ENCODE assay signal across 36 cellular contexts in genomic region chr4:158572608-158573007, GRCh38. TPM values are rescaled to one million over a fixed set of nuclear protein-coding genes. Genes with fewer than 3 reads are reported as not detected.
"Had no signal": no experiment of that assay in that cellular context is flagged by ENCODE, and none has a peak within 500 bp of the region (broad histone marks: within the 10 kb centered on the region; RNA-seq: fewer than 3 reads in every experiment).

No MANE protein-coding gene starts in this region.

- H3K4me3 ChIP-seq: adrenal gland, body of pancreas, esophagus muscularis mucosa, gastroesophageal sphincter, heart right ventricle had no signal

- FAIRE-seq: colon had no signal

- H3K9me3 Mint-ChIP-seq: activated B cell treated with CpG ODN at 0.5 μM for 24 hours; activated CD8-positive, alpha-beta T cell treated with anti-CD3 and anti-CD28 coated beads for 36 hours; activated naive CD4-positive, alpha-beta T cell treated with anti-CD3 and anti-CD28 coated beads for 36 hours; activated naive CD4-positive, alpha-beta T cell treated with anti-CD3 and anti-CD28 coated beads, Interleukin-2, amount 50 U/mL, for 24 hours; activated naive CD8-positive, alpha-beta T cell treated with anti-CD3 and anti-CD28 coated beads for 36 hours; activated naive CD8-positive, alpha-beta T cell treated with anti-CD3 and anti-CD28 coated beads, Interleukin-2, amount 50 U/mL, for 24 hours; activated T-helper 1 cell treated with anti-CD3 and anti-CD28 coated beads, Interleukin-12 subunit alpha, Interleukin-12 subunit beta, Interleukin-2, Interleukin-4 antibody, amounts not matched to agents 30 ng/mL and 10 ng/mL and 1 ng/mL, durations not matched to agents 14 hours and 24 hours and 36 hours; activated T-helper 2 cell treated with anti-CD3 and anti-CD28 coated beads, Interferon-gamma antibody, Interleukin-2, Interleukin-4, amounts not matched to agents 10 μg/mL and 5 μg/mL and 100 μg/mL, durations not matched to agents 14 hours and 24 hours and 36 hours had no signal

- H3K27ac Mint-ChIP-seq: activated B cell treated with CpG ODN at 0.5 μM for 24 hours; activated CD8-positive, alpha-beta T cell treated with anti-CD3 and anti-CD28 coated beads for 36 hours; activated naive CD4-positive, alpha-beta T cell treated with anti-CD3 and anti-CD28 coated beads for 36 hours; activated naive CD4-positive, alpha-beta T cell treated with anti-CD3 and anti-CD28 coated beads, Interleukin-2, amount 50 U/mL, for 24 hours; activated naive CD8-positive, alpha-beta T cell treated with anti-CD3 and anti-CD28 coated beads for 36 hours; activated naive CD8-positive, alpha-beta T cell treated with anti-CD3 and anti-CD28 coated beads, Interleukin-2, amount 50 U/mL, for 24 hours; activated T-helper 1 cell treated with anti-CD3 and anti-CD28 coated beads, Interleukin-12 subunit alpha, Interleukin-12 subunit beta, Interleukin-2, Interleukin-4 antibody, amounts not matched to agents 30 ng/mL and 10 ng/mL and 1 ng/mL, durations not matched to agents 14 hours and 24 hours and 36 hours; activated T-helper 2 cell treated with anti-CD3 and anti-CD28 coated beads, Interferon-gamma antibody, Interleukin-2, Interleukin-4, amounts not matched to agents 10 μg/mL and 5 μg/mL and 100 μg/mL, durations not matched to agents 14 hours and 24 hours and 36 hours; effector memory CD8-positive, alpha-beta T cell had no signal

- H3K27me3 Mint-ChIP-seq: activated CD8-positive, alpha-beta T cell treated with anti-CD3 and anti-CD28 coated beads for 36 hours; activated naive CD8-positive, alpha-beta T cell treated with anti-CD3 and anti-CD28 coated beads for 36 hours had no signal

- H3K9me3 ChIP-seq: adrenal gland, body of pancreas, esophagus muscularis mucosa, gastroesophageal sphincter, heart right ventricle had no signal

- DNase-seq: activated B cell treated with CpG ODN at 0.5 μM for 24 hours; activated CD4-positive, alpha-beta T cell treated with anti-CD3 and anti-CD28 coated beads for 48 hours; activated CD4-positive, alpha-beta T cell treated with anti-CD3 and anti-CD28 coated beads, Interleukin-2, amount 50 U/mL, for 1 hour; activated CD4-positive, alpha-beta T cell treated with anti-CD3 and anti-CD28 coated beads, Interleukin-2, amount 50 U/mL, for 48 hours; activated CD8-positive, alpha-beta memory T cell treated with anti-CD3 and anti-CD28 coated beads for 24 hours; activated CD8-positive, alpha-beta T cell treated with anti-CD3 and anti-CD28 coated beads for 36 hours; activated effector memory CD4-positive, alpha-beta T cell treated with anti-CD3 and anti-CD28 coated beads, Interleukin-2, amount 50 U/mL, for 16 hours; activated naive CD4-positive, alpha-beta T cell treated with anti-CD3 and anti-CD28 coated beads for 36 hours; activated naive CD8-positive, alpha-beta T cell treated with anti-CD3 and anti-CD28 coated beads for 36 hours; activated naive CD8-positive, alpha-beta T cell treated with anti-CD3 and anti-CD28 coated beads, Interleukin-2, amount 50 U/mL, for 24 hours; activated T-cell treated with anti-CD3 and anti-CD28 coated beads, Interleukin-2, amount 50 U/mL, for 1 hour; activated T-cell treated with anti-CD3 and anti-CD28 coated beads, Interleukin-2, amount 50 U/mL, for 48 hours; adrenal gland; amygdala; aorta; body of pancreas; caudate nucleus; cortex of kidney; dermis blood vessel endothelial cell; effector CD4-positive, alpha-beta T cell; effector memory CD8-positive, alpha-beta T cell; erythroblast; foreskin keratinocyte; heart right ventricle; T-helper 2 cell had no signal

- H3K27ac ChIP-seq: adrenal gland, body of pancreas, esophagus muscularis mucosa, foreskin keratinocyte, gastroesophageal sphincter, heart right ventricle, VCaP had no signal

- H3K36me3 ChIP-seq: adrenal gland, esophagus muscularis mucosa, gastroesophageal sphincter, heart right ventricle had no signal

- H3K36me3 Mint-ChIP-seq: activated naive CD4-positive, alpha-beta T cell treated with anti-CD3 and anti-CD28 coated beads, Interleukin-2, amount 50 U/mL, for 24 hours; activated naive CD8-positive, alpha-beta T cell treated with anti-CD3 and anti-CD28 coated beads for 36 hours had no signal

- H3K27me3 ChIP-seq: adrenal gland, body of pancreas, esophagus muscularis mucosa, foreskin keratinocyte, gastroesophageal sphincter had no signal

- H3K4me1 Mint-ChIP-seq: activated B cell treated with CpG ODN at 0.5 μM for 24 hours; activated naive CD4-positive, alpha-beta T cell treated with anti-CD3 and anti-CD28 coated beads, Interleukin-2, amount 50 U/mL, for 24 hours; activated naive CD8-positive, alpha-beta T cell treated with anti-CD3 and anti-CD28 coated beads for 36 hours; activated naive CD8-positive, alpha-beta T cell treated with anti-CD3 and anti-CD28 coated beads, Interleukin-2, amount 50 U/mL, for 24 hours had no signal

- H3K4me3 Mint-ChIP-seq: activated B cell treated with CpG ODN at 0.5 μM for 24 hours; activated CD8-positive, alpha-beta T cell treated with anti-CD3 and anti-CD28 coated beads for 36 hours; activated naive CD4-positive, alpha-beta T cell treated with anti-CD3 and anti-CD28 coated beads for 36 hours; activated naive CD4-positive, alpha-beta T cell treated with anti-CD3 and anti-CD28 coated beads, Interleukin-2, amount 50 U/mL, for 24 hours; activated naive CD8-positive, alpha-beta T cell treated with anti-CD3 and anti-CD28 coated beads for 36 hours; activated naive CD8-positive, alpha-beta T cell treated with anti-CD3 and anti-CD28 coated beads, Interleukin-2, amount 50 U/mL, for 24 hours; activated T-helper 1 cell treated with anti-CD3 and anti-CD28 coated beads, Interleukin-12 subunit alpha, Interleukin-12 subunit beta, Interleukin-2, Interleukin-4 antibody, amounts not matched to agents 30 ng/mL and 10 ng/mL and 1 ng/mL, durations not matched to agents 14 hours and 24 hours and 36 hours; effector memory CD8-positive, alpha-beta T cell had no signal

- ATAC-seq: activated CD4-positive, CD25-positive, alpha-beta regulatory T cell treated with anti-CD3 and anti-CD28 coated beads, Interleukin-2, amount 50 U/mL, for 24 hours; activated CD8-positive, alpha-beta T cell treated with anti-CD3 and anti-CD28 coated beads for 36 hours; activated naive CD8-positive, alpha-beta T cell treated with anti-CD3 and anti-CD28 coated beads, Interleukin-2, amount 50 U/mL, for 24 hours; body of pancreas; effector memory CD8-positive, alpha-beta T cell; foreskin keratinocyte; gastroesophageal sphincter; heart right ventricle had no signal

- H3K4me1 ChIP-seq: adrenal gland, body of pancreas, esophagus muscularis mucosa, foreskin keratinocyte, gastroesophageal sphincter, heart right ventricle had no signal

RNA-seq across cellular contexts. Expression of gene RXFP1, which starts 50.9 kb away (rescaled TPM):
- total RNA-seq: activated B cell treated with CpG ODN at 0.5 μM for 24 hours; activated CD8-positive, alpha-beta T cell treated with anti-CD3 and anti-CD28 coated beads for 36 hours; activated naive CD4-positive, alpha-beta T cell treated with anti-CD3 and anti-CD28 coated beads for 36 hours; activated naive CD8-positive, alpha-beta T cell treated with anti-CD3 and anti-CD28 coated beads for 36 hours; activated T-helper 1 cell treated with anti-CD3 and anti-CD28 coated beads, Interleukin-12 subunit alpha, Interleukin-12 subunit beta, Interleukin-2, Interleukin-4 antibody, amounts not matched to agents 30 ng/mL and 10 ng/mL and 1 ng/mL, durations not matched to agents 14 hours and 24 hours and 36 hours; activated T-helper 2 cell treated with anti-CD3 and anti-CD28 coated beads, Interferon-gamma antibody, Interleukin-2, Interleukin-4, amounts not matched to agents 10 μg/mL and 5 μg/mL and 100 μg/mL, durations not matched to agents 14 hours and 24 hours and 36 hours; body of pancreas; chondrocyte; dermis blood vessel endothelial cell; esophagus muscularis mucosa; foreskin keratinocyte; gastroesophageal sphincter; glomerular endothelial cell; T-helper 1 cell treated with Interleukin-12 subunit alpha and Interleukin-12 subunit beta and Interleukin-4 antibody, amounts not matched to agents 30 ng/mL and 1 ng/mL, for 36 hours had no signal
- polyA plus RNA-seq: foreskin keratinocyte had no signal
